ENCODE assay signal across 1 cellular context in the genomic region with DNA sequence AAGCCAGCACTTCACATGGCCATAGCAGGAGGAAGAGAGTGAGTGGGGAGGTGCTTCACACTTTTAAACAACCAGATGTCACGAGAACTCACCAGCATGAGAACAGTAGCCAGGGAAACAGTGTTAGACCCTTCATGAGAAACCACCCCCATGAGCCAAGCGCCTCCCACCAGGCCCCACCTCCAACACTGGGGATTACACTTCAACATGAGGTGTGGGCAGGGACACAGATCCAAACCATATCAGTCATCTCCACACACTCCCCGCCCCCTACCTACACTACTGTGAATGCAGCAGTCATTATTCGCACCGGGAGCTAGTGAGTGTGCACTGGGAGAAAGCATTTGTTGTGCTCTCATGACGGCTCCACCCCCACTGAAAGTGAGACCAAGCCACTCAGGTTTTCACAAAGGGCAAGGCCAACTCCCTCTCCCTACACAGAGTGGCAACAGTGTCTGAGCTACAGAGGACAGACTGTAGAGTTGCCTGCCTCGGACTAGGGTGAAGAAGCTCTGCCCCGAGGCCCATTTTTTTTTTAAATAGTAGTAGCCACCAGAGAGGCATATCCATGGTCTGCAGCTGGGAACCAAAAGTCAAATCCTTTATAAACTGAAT.
TF ChIP-seq lines count a peak whose summit lies in the region.

No MANE protein-coding gene starts in this region.

TF ChIP-seq in GM23338, 12 proteins besides CTCF, POLR2A, EP300 and RAD21 (continued from another document):
- TF ChIP-seq CREB1 (CRISPR knock-in tag; IDR thresholded peaks at IDR 0.05; ENCODE audit: low read depth), result no peak
- TF ChIP-seq ZNF114 (CRISPR knock-in tag; IDR thresholded peaks at IDR 0.05), result no peak
- TF ChIP-seq JUNB (IDR thresholded peaks at IDR 0.05; ENCODE audit: unreplicated experiment), result no peak
- no peak for TF ChIP-seq EZH2 (IDR thresholded peaks at IDR 0.05; ENCODE audit: low read depth, unreplicated experiment)
